In genomic region chr18:49814147-49814499, GRCh38 we compare ENCODE assay signal across 1 cellular context.
A peak's percentile ranks its signal among the peaks of the same experiment; 100 is the strongest.
TF ChIP-seq lines count a peak whose summit lies in the region.

No MANE protein-coding gene starts in this region.

TF ChIP-seq in HEK293, 187 proteins besides CTCF, POLR2A, EP300 and RAD21 (continued from another document):
- TF ChIP-seq ZBTB48 (tag by site-specific recombination; IDR thresholded peaks at IDR 0.05) (peak; percentile 9; the same call in 1 of the 2 replicates), ZNF600 (tag by site-specific recombination; IDR thresholded peaks at IDR 0.05) (peak; percentile 15; the same call in 1 of the 2 replicates), ZNF529 (tag by site-specific recombination; IDR thresholded peaks at IDR 0.05; ENCODE audit: insufficient replicate concordance) (no peak), HOXD13 (CRISPR knock-in tag; IDR thresholded peaks at IDR 0.05; ENCODE audit: borderline replicate concordance) (no peak), KLF16 (tag by site-specific recombination; IDR thresholded peaks at IDR 0.05) (peak; percentile 48; the same call in 1 of the 2 replicates), ZNF501 (tag by site-specific recombination; IDR thresholded peaks at IDR 0.05) (peak; percentile 5; the same call in 1 of the 2 replicates), SP3 (tag by site-specific recombination; IDR thresholded peaks at IDR 0.05) (no peak), KLF1 (tag by site-specific recombination; IDR thresholded peaks at IDR 0.05) (no peak), ZNF692 (tag by site-specific recombination; IDR thresholded peaks at IDR 0.05) (no peak; the same call in 1 of the 2 replicates), ZNF513 (tag by site-specific recombination; IDR thresholded peaks at IDR 0.05) (no peak), ZNF202 (tag by site-specific recombination; IDR thresholded peaks at IDR 0.05; ENCODE audit: borderline replicate concordance) (no peak), OVOL3 (tag by site-specific recombination; IDR thresholded peaks at IDR 0.05) (peak; percentile 58; the same call in 1 of the 2 replicates), ZXDB (tag by site-specific recombination; IDR thresholded peaks at IDR 0.05) (peak; percentile 47), ZNF555 (tag by site-specific recombination; conservative IDR thresholded peaks at IDR 0.05) (no peak), ZSCAN23 (tag by site-specific recombination; IDR thresholded peaks at IDR 0.05) (no peak), EGR2 (tag by site-specific recombination; IDR thresholded peaks at IDR 0.05; ENCODE audit: low read depth) (peak; percentile 28; the same call in 1 of the 2 replicates), ZNF354C (tag by site-specific recombination; IDR thresholded peaks at IDR 0.05; ENCODE audit: borderline replicate concordance, low read depth) (no peak), ZEB2 (tag by site-specific recombination; IDR thresholded peaks at IDR 0.05) (no peak), SETDB1 (IDR thresholded peaks at IDR 0.05; ENCODE audit: insufficient read length, low read length) (no peak), ZNF510 (tag by site-specific recombination; IDR thresholded peaks at IDR 0.05; ENCODE audit: insufficient replicate concordance) (no peak), ZFP37 (tag by site-specific recombination; IDR thresholded peaks at IDR 0.05) (peak; percentile 17; the same call in 1 of the 2 replicates), ZNF830 (tag by site-specific recombination; IDR thresholded peaks at IDR 0.05; ENCODE audit: low read depth) (no peak), SP7 (tag by site-specific recombination; IDR thresholded peaks at IDR 0.05) (no peak), ZNF664 (tag by site-specific recombination; IDR thresholded peaks at IDR 0.05) (no peak), ZSCAN30 (tag by site-specific recombination; IDR thresholded peaks at IDR 0.05) (no peak), ZNF670 (tag by site-specific recombination; IDR thresholded peaks at IDR 0.05; ENCODE audit: low read depth) (no peak), ZNF335 (tag by site-specific recombination; conservative IDR thresholded peaks at IDR 0.05) (peak; percentile 76; the same call in 1 of the 2 replicates), ZNF639 (tag by site-specific recombination; IDR thresholded peaks at IDR 0.05) (no peak), BCL11B (tag by site-specific recombination; IDR thresholded peaks at IDR 0.05; ENCODE audit: low read depth) (no peak), ZNF23 (tag by site-specific recombination; IDR thresholded peaks at IDR 0.05; ENCODE audit: borderline replicate concordance) (no peak), ZNF596 (tag by site-specific recombination; IDR thresholded peaks at IDR 0.05) (no peak), GLIS1 (tag by site-specific recombination; IDR thresholded peaks at IDR 0.05) (no peak), ZNF19 (tag by site-specific recombination; IDR thresholded peaks at IDR 0.05; ENCODE audit: low read depth) (no peak), TCF7L2 (IDR thresholded peaks at IDR 0.05; ENCODE audit: borderline replicate concordance, low read depth, low read length) (no peak), ZBTB20 (tag by site-specific recombination; IDR thresholded peaks at IDR 0.05) (peak; percentile 44; the same call in 1 of the 2 replicates), ZNF621 (tag by site-specific recombination; IDR thresholded peaks at IDR 0.05) (no peak), ZNF560 (tag by site-specific recombination; IDR thresholded peaks at IDR 0.05; ENCODE audit: borderline replicate concordance) (no peak), ZFHX2 (tag by site-specific recombination; conservative IDR thresholded peaks at IDR 0.05) (peak; percentile 54; the same call in 1 of the 2 replicates)
- TF ChIP-seq, protein P1, sequence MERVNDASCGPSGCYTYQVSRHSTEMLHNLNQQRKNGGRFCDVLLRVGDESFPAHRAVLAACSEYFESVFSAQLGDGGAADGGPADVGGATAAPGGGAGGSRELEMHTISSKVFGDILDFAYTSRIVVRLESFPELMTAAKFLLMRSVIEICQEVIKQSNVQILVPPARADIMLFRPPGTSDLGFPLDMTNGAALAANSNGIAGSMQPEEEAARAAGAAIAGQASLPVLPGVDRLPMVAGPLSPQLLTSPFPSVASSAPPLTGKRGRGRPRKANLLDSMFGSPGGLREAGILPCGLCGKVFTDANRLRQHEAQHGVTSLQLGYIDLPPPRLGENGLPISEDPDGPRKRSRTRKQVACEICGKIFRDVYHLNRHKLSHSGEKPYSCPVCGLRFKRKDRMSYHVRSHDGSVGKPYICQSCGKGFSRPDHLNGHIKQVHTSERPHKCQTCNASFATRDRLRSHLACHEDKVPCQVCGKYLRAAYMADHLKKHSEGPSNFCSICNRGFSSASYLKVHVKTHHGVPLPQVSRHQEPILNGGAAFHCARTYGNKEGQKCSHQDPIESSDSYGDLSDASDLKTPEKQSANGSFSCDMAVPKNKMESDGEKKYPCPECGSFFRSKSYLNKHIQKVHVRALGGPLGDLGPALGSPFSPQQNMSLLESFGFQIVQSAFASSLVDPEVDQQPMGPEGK (tag by site-specific recombination; IDR thresholded peaks at IDR 0.05) = no peak
- TF ChIP-seq, protein P2, sequence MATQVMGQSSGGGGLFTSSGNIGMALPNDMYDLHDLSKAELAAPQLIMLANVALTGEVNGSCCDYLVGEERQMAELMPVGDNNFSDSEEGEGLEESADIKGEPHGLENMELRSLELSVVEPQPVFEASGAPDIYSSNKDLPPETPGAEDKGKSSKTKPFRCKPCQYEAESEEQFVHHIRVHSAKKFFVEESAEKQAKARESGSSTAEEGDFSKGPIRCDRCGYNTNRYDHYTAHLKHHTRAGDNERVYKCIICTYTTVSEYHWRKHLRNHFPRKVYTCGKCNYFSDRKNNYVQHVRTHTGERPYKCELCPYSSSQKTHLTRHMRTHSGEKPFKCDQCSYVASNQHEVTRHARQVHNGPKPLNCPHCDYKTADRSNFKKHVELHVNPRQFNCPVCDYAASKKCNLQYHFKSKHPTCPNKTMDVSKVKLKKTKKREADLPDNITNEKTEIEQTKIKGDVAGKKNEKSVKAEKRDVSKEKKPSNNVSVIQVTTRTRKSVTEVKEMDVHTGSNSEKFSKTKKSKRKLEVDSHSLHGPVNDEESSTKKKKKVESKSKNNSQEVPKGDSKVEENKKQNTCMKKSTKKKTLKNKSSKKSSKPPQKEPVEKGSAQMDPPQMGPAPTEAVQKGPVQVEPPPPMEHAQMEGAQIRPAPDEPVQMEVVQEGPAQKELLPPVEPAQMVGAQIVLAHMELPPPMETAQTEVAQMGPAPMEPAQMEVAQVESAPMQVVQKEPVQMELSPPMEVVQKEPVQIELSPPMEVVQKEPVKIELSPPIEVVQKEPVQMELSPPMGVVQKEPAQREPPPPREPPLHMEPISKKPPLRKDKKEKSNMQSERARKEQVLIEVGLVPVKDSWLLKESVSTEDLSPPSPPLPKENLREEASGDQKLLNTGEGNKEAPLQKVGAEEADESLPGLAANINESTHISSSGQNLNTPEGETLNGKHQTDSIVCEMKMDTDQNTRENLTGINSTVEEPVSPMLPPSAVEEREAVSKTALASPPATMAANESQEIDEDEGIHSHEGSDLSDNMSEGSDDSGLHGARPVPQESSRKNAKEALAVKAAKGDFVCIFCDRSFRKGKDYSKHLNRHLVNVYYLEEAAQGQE (tag by site-specific recombination; IDR thresholded peaks at IDR 0.05) = 0 out of 2 replicates have a peak, but pooled peaks have one; percentile 33
- TF ChIP-seq, protein P3, sequence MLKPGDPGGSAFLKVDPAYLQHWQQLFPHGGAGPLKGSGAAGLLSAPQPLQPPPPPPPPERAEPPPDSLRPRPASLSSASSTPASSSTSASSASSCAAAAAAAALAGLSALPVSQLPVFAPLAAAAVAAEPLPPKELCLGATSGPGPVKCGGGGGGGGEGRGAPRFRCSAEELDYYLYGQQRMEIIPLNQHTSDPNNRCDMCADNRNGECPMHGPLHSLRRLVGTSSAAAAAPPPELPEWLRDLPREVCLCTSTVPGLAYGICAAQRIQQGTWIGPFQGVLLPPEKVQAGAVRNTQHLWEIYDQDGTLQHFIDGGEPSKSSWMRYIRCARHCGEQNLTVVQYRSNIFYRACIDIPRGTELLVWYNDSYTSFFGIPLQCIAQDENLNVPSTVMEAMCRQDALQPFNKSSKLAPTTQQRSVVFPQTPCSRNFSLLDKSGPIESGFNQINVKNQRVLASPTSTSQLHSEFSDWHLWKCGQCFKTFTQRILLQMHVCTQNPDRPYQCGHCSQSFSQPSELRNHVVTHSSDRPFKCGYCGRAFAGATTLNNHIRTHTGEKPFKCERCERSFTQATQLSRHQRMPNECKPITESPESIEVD (tag by site-specific recombination; IDR thresholded peaks at IDR 0.05) = no peak
